In the genomic region with DNA sequence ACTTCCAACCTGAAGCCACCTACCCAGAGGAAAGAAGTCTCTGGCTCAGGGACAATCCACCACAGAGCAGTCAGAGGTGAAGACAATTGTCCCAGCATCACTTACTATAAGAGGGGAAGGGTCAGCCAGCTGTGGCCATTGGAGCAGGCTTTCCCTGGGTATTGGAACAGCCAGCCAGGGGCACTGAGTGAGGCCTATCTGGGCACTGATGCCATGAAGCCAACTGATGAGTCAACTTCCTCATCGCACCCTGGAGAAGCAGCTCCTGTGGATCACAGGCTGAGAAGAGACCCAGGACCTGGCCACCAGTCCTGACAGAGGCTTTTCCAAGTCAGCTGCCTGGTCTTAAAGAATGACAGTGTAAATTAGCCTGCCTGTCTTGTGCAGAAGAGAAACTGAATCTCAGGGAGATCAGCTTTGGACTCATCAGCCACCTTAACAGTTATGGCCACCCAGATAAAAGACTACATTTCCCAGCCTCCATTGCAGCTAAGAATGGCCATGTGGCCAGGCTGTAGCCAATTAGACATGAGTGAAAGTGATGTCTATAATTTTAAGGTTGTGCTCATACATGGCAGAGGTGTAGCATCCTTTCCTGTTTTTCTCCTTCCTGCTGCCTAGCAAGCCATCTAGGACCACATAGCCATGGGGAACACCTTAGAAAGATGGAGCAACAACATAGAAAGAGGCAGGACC, we compare ENCODE assay signal across 10 cellular contexts. TPM values are rescaled to one million over a fixed set of nuclear protein-coding genes. Genes with fewer than 3 reads are reported as not detected.
DNase-seq lines count a peak whose midpoint lies in the region; ATAC-seq, FAIRE-seq and TF ChIP-seq lines count a peak whose summit lies in the region.
"Had no signal": no experiment of that assay in that cellular context is flagged by ENCODE, and none has a peak within 500 bp of the region (broad histone marks: within the 10 kb centered on the region; RNA-seq: fewer than 3 reads in every experiment).

No MANE protein-coding gene starts in this region.

- no peak for TF ChIP-seq CTCF in fibroblast of the aortic adventitia (IDR thresholded peaks at IDR 0.05; ENCODE audit: insufficient read depth, low read length)
- no peak for TF ChIP-seq CTCF in upper lobe of right lung (IDR thresholded peaks at IDR 0.05)

- no peak overlapping the region for H3K4me3 ChIP-seq in fibroblast of the aortic adventitia (ENCODE audit: low read depth, low read length)
- no peak overlapping the region for H3K4me3 ChIP-seq in upper lobe of right lung
- H3K4me3 ChIP-seq: lung, SK-N-MC had no signal

- FAIRE-seq in RCC 7860 (lab: Jason Lieb, UNC): no peak

- no peak overlapping the region for H3K27ac ChIP-seq in upper lobe of right lung
- H3K27ac ChIP-seq: SK-N-MC had no signal

- intact Hi-C loops in upper lobe of right lung (cut with DNase I): no loop called here

- ATAC-seq in GM19351 (IDR thresholded peaks at IDR 0.05; ENCODE audit: unreplicated experiment) (peak; percentile 85), upper lobe of right lung (no peak)

- H3K4me1 ChIP-seq in upper lobe of right lung: no peaks in the 10 kb centered on the region

- H3K36me3 ChIP-seq in upper lobe of right lung: no peaks in the 10 kb centered on the region

- H3K27me3 ChIP-seq in upper lobe of right lung: peaks cover 19% of the 10 kb centered on the region

- no peaks in the 10 kb centered on the region for H3K9me3 ChIP-seq in upper lobe of right lung

- DNase-seq in AG08396 (ENCODE audit: low spot score) (peak; percentile 64), OCI-M1 (lab: John Stamatoyannopoulos, UW) (peak; percentile 22), fibroblast of the aortic adventitia (ENCODE audit: low read depth) (peak; percentile 25), RCC 7860 (ENCODE audit: low spot score) (no peak), T1000 (lab: John Stamatoyannopoulos, UW) (no peak), upper lobe of right lung (no peak)
- no peak for DNase-seq in stimulated activated naive CD4-positive, alpha-beta T cell treated with Interleukin-2 at 50 U/mL for 16 hours (lab: John Stamatoyannopoulos, UW)

RNA-seq across cellular contexts. Expression of gene CHST1, which starts 19.0 kb away (rescaled TPM):
- total RNA-seq in fibroblast of the aortic adventitia (ENCODE audit: low replicate concordance) (0.09 and 0.82 TPM in 2 replicates), upper lobe of right lung (4.9 TPM)

Comparison
In these comparisons a context has a peak if more than half of its experiments do, and no peak if none do; other contexts are left out.
1. DNase-seq: peak in AG08396 (single experiment), OCI-M1 (single experiment) and fibroblast of the aortic adventitia (single experiment); none in RCC 7860 (single experiment), stimulated activated naive CD4-positive, alpha-beta T cell treated with Interleukin-2 at 50 U/mL for 16 hours (single experiment), T1000 (single experiment) and upper lobe of right lung (single experiment).